In genomic region chr16:29674188-29674587, GRCh38 we compare ENCODE assay signal across 12 cellular contexts. TPM values are rescaled to one million over a fixed set of nuclear protein-coding genes. Genes with fewer than 3 reads are reported as not detected.
A peak's percentile ranks its signal among the peaks of the same experiment; 100 is the strongest.
DNase-seq lines count a peak whose midpoint lies in the region; ATAC-seq and TF ChIP-seq lines count a peak whose summit lies in the region.
"Had no signal": no experiment of that assay in that cellular context is flagged by ENCODE, and none has a peak within 500 bp of the region (broad histone marks: within the 10 kb centered on the region; RNA-seq: fewer than 3 reads in every experiment).

No MANE protein-coding gene starts in this region.

- no peak overlapping the region for H3K4me2 ChIP-seq in PC-3 (ENCODE audit: low read length)

- H3F3A ChIP-seq in PC-3 (ENCODE audit: low read length, unreplicated experiment): no peaks in the 10 kb centered on the region

- CTCF ChIA-PET in PC-3 (lab: Charles Lee): no interaction called here

- H3K9me2 ChIP-seq in PC-3 (replicated peaks; ENCODE audit: low read length): no peaks in the 10 kb centered on the region

- H4K20me1 ChIP-seq in PC-3 (ENCODE audit: low read length): no peaks in the 10 kb centered on the region

- H3K27me3 ChIP-seq in adipocyte (replicated peaks; ENCODE audit: control insufficient read depth, insufficient read depth, low read length) (no peaks in the 10 kb centered on the region), testis (no peaks in the 10 kb centered on the region), PC-3 (ENCODE audit: low read length) (no peaks in the 10 kb centered on the region)
- H3K27me3 ChIP-seq: tibial artery had no signal

- BruUV-seq in PC-3 (replicated peaks; lab: Mats Ljungman, UMichigan): no TSS peak

- H3K4me1 ChIP-seq in adipocyte (ENCODE audit: control insufficient read depth, insufficient read depth, low read length): peaks cover 6% of the 10 kb centered on the region
- peaks cover 18% of the 10 kb centered on the region for H3K4me1 ChIP-seq in testis
- H3K4me1 ChIP-seq in PC-3 (ENCODE audit: insufficient read depth, low read length): no peaks in the 10 kb centered on the region

- H3K4me1 Mint-ChIP-seq in activated T-cell treated with anti-CD3 and anti-CD28 coated beads, Interleukin-2, amount 50 U/mL, for 24 hours (ENCODE audit: low read depth): peaks cover 20% of the 10 kb centered on the region
- H3K4me1 Mint-ChIP-seq in activated T-cell treated with anti-CD3 and anti-CD28 coated beads, Interleukin-2, amount 50 U/mL, for 4 hours (ENCODE audit: low read depth): peaks cover 14% of the 10 kb centered on the region

- H3K79me2 ChIP-seq in PC-3 (ENCODE audit: low read length): no peaks in the 10 kb centered on the region

- no peak for ATAC-seq in activated T-cell treated with anti-CD3 and anti-CD28 coated beads, Interleukin-2, amount 50 U/mL, for 4 hours
- ATAC-seq in GM18909 (IDR thresholded peaks at IDR 0.05; ENCODE audit: poor library complexity, unreplicated experiment): no peak
- ATAC-seq in PC-3: no peak

- H3K9me3 ChIP-seq in adipocyte (ENCODE audit: control insufficient read depth, low read length): no peaks in the 10 kb centered on the region
- H3K9me3 ChIP-seq in testis: no peaks in the 10 kb centered on the region
- no peaks in the 10 kb centered on the region for H3K9me3 ChIP-seq in PC-3 (ENCODE audit: low read length)
- H3K9me3 ChIP-seq: tibial artery had no signal

- 28 to 52% methylated on average over 13 of the region's 13 CpGs for WGBS in testis, 2 donors

- POLR2A ChIA-PET in PC-3 (lab: Charles Lee; ENCODE audit: unreplicated experiment): no interaction called here

- intact Hi-C loops in testis (cut with DNase I; ENCODE audit: low total_unique reads): no loop called here
- intact Hi-C loops in PC-3 (cut with micrococcal nuclease): no loop called here

- H3K27ac ChIP-seq in testis: no peak overlapping the region
- no peak overlapping the region for H3K27ac ChIP-seq in PC-3 (ENCODE audit: low read length)
- H3K27ac ChIP-seq: tibial artery had no signal

- H3K36me3 ChIP-seq in adipocyte (ENCODE audit: control insufficient read depth, insufficient read depth, low read length, severe bottlenecking) (no peaks in the 10 kb centered on the region), testis (ENCODE audit: low read depth, missing control alignments) (no peaks in the 10 kb centered on the region), PC-3 (ENCODE audit: low read depth, low read length) (no peaks in the 10 kb centered on the region)
- H3K36me3 ChIP-seq: tibial artery had no signal

- H3K4me3 ChIP-seq in adipocyte (ENCODE audit: low read length) (no peak overlapping the region), testis (no peak overlapping the region), PC-3 (ENCODE audit: low read length) (no peak overlapping the region)
- H3K4me3 ChIP-seq: tibial artery had no signal

- TF ChIP-seq CTCF in testis (IDR thresholded peaks at IDR 0.05) (no peak), PC-3 (conservative IDR thresholded peaks at IDR 0.05; ENCODE audit: low read depth, low read length) (no peak)

- DNase-seq in activated T-cell treated with anti-CD3 and anti-CD28 coated beads, Interleukin-2, amount 50 U/mL, for 24 hours: no peak
- DNase-seq in activated T-cell treated with anti-CD3 and anti-CD28 coated beads, Interleukin-2, amount 50 U/mL, for 4 hours: no peak
- peak; percentile 26 for DNase-seq in adipocyte (ENCODE audit: low read depth)
- DNase-seq in kidney glomerular epithelial cell (lab: John Stamatoyannopoulos, UW): peak; percentile 37
- DNase-seq in testis: peak; percentile 94
- no peak for DNase-seq in PC-3
- DNase-seq in HuH-7 (ENCODE audit: low spot score): no peak
- DNase-seq: effector CD4-positive, alpha-beta T cell had no signal

- H3K9me3 Mint-ChIP-seq in activated T-cell treated with anti-CD3 and anti-CD28 coated beads, Interleukin-2, amount 50 U/mL, for 24 hours: no peaks in the 10 kb centered on the region
- H3K9me3 Mint-ChIP-seq in activated T-cell treated with anti-CD3 and anti-CD28 coated beads, Interleukin-2, amount 50 U/mL, for 4 hours: no peaks in the 10 kb centered on the region

- no peak overlapping the region for H2AFZ ChIP-seq in PC-3 (ENCODE audit: low read length)

- H3K9ac ChIP-seq in adipocyte (ENCODE audit: low read length) (no peak overlapping the region), PC-3 (ENCODE audit: low read length) (no peak overlapping the region)

- peak overlapping the region; percentile 73 for H3K27ac Mint-ChIP-seq in activated T-cell treated with anti-CD3 and anti-CD28 coated beads, Interleukin-2, amount 50 U/mL, for 24 hours

- H3K4me3 Mint-ChIP-seq in activated T-cell treated with anti-CD3 and anti-CD28 coated beads, Interleukin-2, amount 50 U/mL, for 24 hours: no peak overlapping the region
- H3K4me3 Mint-ChIP-seq in activated T-cell treated with anti-CD3 and anti-CD28 coated beads, Interleukin-2, amount 50 U/mL, for 4 hours: no peak overlapping the region

- no peaks in the 10 kb centered on the region for H3K27me3 Mint-ChIP-seq in activated T-cell treated with anti-CD3 and anti-CD28 coated beads, Interleukin-2, amount 50 U/mL, for 24 hours
- H3K27me3 Mint-ChIP-seq in activated T-cell treated with anti-CD3 and anti-CD28 coated beads, Interleukin-2, amount 50 U/mL, for 4 hours (ENCODE audit: low read depth): no peaks in the 10 kb centered on the region

- no peak for TF ChIP-seq POLR2A in testis (IDR thresholded peaks at IDR 0.05)

- peaks cover 23% of the 10 kb centered on the region for H3K36me3 Mint-ChIP-seq in activated T-cell treated with anti-CD3 and anti-CD28 coated beads, Interleukin-2, amount 50 U/mL, for 24 hours (ENCODE audit: low read depth)
- H3K36me3 Mint-ChIP-seq in activated T-cell treated with anti-CD3 and anti-CD28 coated beads, Interleukin-2, amount 50 U/mL, for 4 hours (ENCODE audit: insufficient read depth): no peaks in the 10 kb centered on the region

RNA-seq across cellular contexts. Expression of gene QPRT, which starts 4.8 kb away (rescaled TPM):
- 1 to 10 TPM; 1.9 to 3.0 (median 2.1) TPM for total RNA-seq in activated T-cell treated with anti-CD3 and anti-CD28 coated beads, Interleukin-2, amount 50 U/mL, for 4 hours
- total RNA-seq in testis: 1 to 10 TPM; 4.3 to 7.6 TPM
- polyA plus RNA-seq in testis (ENCODE audit: insufficient read depth, low read depth, low replicate concordance): 13.6 TPM
- total RNA-seq in PC-3 (2014; rRNA removed): 0.22 and 1.3 TPM in 2 replicates

RNA-seq across cellular contexts. Expression of gene SPN, which starts 11.1 kb away (rescaled TPM):
- total RNA-seq in activated T-cell treated with anti-CD3 and anti-CD28 coated beads, Interleukin-2, amount 50 U/mL, for 4 hours: 10 to 100 TPM; 37.5 to 41.0 (median 39.9) TPM
- total RNA-seq in testis (under 1 TPM in 1 of 2 donors, not detected in 1; 0.74 TPM), PC-3 (2014; rRNA removed) (not detected in 2 replicates)
- polyA plus RNA-seq in testis (ENCODE audit: insufficient read depth, low read depth, low replicate concordance): 3.2 TPM
- total RNA-seq: pulmonary artery endothelial cell had no signal
- polyA plus RNA-seq: BJ had no signal

Comparison
In these comparisons a context has a peak if more than half of its experiments do, and no peak if none do; other contexts are left out.
1. DNase-seq: peak in adipocyte (single experiment), kidney glomerular epithelial cell (single experiment) and testis (single experiment); none in activated T-cell treated with anti-CD3 and anti-CD28 coated beads, Interleukin-2, amount 50 U/mL, for 24 hours (single experiment), activated T-cell treated with anti-CD3 and anti-CD28 coated beads, Interleukin-2, amount 50 U/mL, for 4 hours (single experiment), PC-3 (single experiment) and HuH-7 (single experiment).
2. RNA of gene SPN, which starts 11.1 kb away (total RNA-seq): 37.5 to 41.0 TPM in activated T-cell treated with anti-CD3 and anti-CD28 coated beads, Interleukin-2, amount 50 U/mL, for 4 hours; 0.74 TPM in testis and not detected in PC-3; every median in the first group is over 10 times any median in the second.